ENCODE assay signal across 8 cellular contexts in genomic region chrX:136250191-136251041, GRCh38. TPM values are rescaled to one million over a fixed set of nuclear protein-coding genes. Genes with fewer than 3 reads are reported as not detected.
DNase-seq lines count a peak whose midpoint lies in the region; ATAC-seq and TF ChIP-seq lines count a peak whose summit lies in the region.

No MANE protein-coding gene starts in this region.

- H3K9me3 Mint-ChIP-seq in CD14-positive monocyte: peaks cover 0 to 4% (median 0%) of the 10 kb centered on the region in 7 donors
- no peaks in the 10 kb centered on the region for H3K9me3 Mint-ChIP-seq in activated CD8-positive, alpha-beta T cell treated with anti-CD3 and anti-CD28 coated beads for 36 hours
- H3K9me3 Mint-ChIP-seq in nephron: peaks cover 2% of the 10 kb centered on the region

- intact Hi-C loops in CD14-positive monocyte (cut with micrococcal nuclease): no loop called here
- intact Hi-C loops in activated CD8-positive, alpha-beta T cell treated with anti-CD3 and anti-CD28 coated beads for 36 hours (cut with micrococcal nuclease): no loop called here
- intact Hi-C loops in tibial artery (cut with DNase I; ENCODE audit: low total_unique reads): no loop called here

- no peak for TF ChIP-seq CTCF in CD14-positive monocyte (IDR thresholded peaks at IDR 0.05)
- TF ChIP-seq CTCF in GM20000 (IDR thresholded peaks at IDR 0.05; ENCODE audit: extremely low read depth, missing control alignments): no peak
- no peak for TF ChIP-seq CTCF in activated CD8-positive, alpha-beta T cell treated with anti-CD3 and anti-CD28 coated beads for 36 hours (IDR thresholded peaks at IDR 0.05)
- TF ChIP-seq CTCF in nephron (IDR thresholded peaks at IDR 0.05; ENCODE audit: unreplicated experiment in 3 of 3): no peak
- no peak for TF ChIP-seq CTCF in tibial artery (IDR thresholded peaks at IDR 0.05)

- H3K36me3 ChIP-seq in tibial artery: peaks cover 0 to 4% (median 0%) of the 10 kb centered on the region in 3 donors

- H3K4me3 Mint-ChIP-seq in CD14-positive monocyte (peak overlapping the region; percentile 79 to 84), nephron (peak overlapping the region; percentile 79 to 88 (median 85))
- H3K4me3 Mint-ChIP-seq in activated CD8-positive, alpha-beta T cell treated with anti-CD3 and anti-CD28 coated beads for 36 hours: peak overlapping the region; percentile 75

- ATAC-seq in HG03558 (IDR thresholded peaks at IDR 0.05; ENCODE audit: extremely low read depth, unreplicated experiment): peak; percentile 14
- ATAC-seq in activated CD8-positive, alpha-beta T cell treated with anti-CD3 and anti-CD28 coated beads for 36 hours: peak; percentile 38
- peak; percentile 19 for ATAC-seq in esophagus mucosa

- CTCF ChIA-PET in activated CD8-positive, alpha-beta T cell treated with anti-CD3 and anti-CD28 coated beads for 36 hours (lab: Charles Lee): interaction anchor here (1.0 to 1.3 kb wide), 2 partner anchors 8 to 222 kb away, joined by 3 read pairs; no protein-coding TSS in a partner anchor

- peak overlapping the region; percentile 89 to 94 for H3K27ac ChIP-seq in tibial artery

- DNase-seq in CD14-positive monocyte (ENCODE audit: low spot score) (no peak), GM20000 (ENCODE audit: low spot score) (peak; percentile 49), tibial artery (no peak), NCI-H146 treated with DMSO at 0.1 percent for 48 hours (lab: John Stamatoyannopoulos, UW; ENCODE audit: unreplicated experiment) (no peak)
- peak; percentile 54 for DNase-seq in activated CD8-positive, alpha-beta T cell treated with anti-CD3 and anti-CD28 coated beads for 36 hours

- no peaks in the 10 kb centered on the region for H3K9me3 ChIP-seq in tibial artery

- H3K4me1 ChIP-seq in tibial artery: peaks cover 0 to 43% (median 3%) of the 10 kb centered on the region in 4 donors

- no peaks in the 10 kb centered on the region for H3K27me3 ChIP-seq in tibial artery

- H3K27me3 Mint-ChIP-seq in CD14-positive monocyte (ENCODE audit: low read depth in 3 of 3) (peaks cover 0 to 4% (median 2%) of the 10 kb centered on the region in 3 donors), nephron (ENCODE audit: low read depth) (no peaks in the 10 kb centered on the region)
- no peaks in the 10 kb centered on the region for H3K27me3 Mint-ChIP-seq in activated CD8-positive, alpha-beta T cell treated with anti-CD3 and anti-CD28 coated beads for 36 hours

- H3K36me3 Mint-ChIP-seq in CD14-positive monocyte: no peaks in the 10 kb centered on the region
- H3K36me3 Mint-ChIP-seq in activated CD8-positive, alpha-beta T cell treated with anti-CD3 and anti-CD28 coated beads for 36 hours (ENCODE audit: low read depth): no peaks in the 10 kb centered on the region
- H3K36me3 Mint-ChIP-seq in nephron (ENCODE audit: low read depth): no peaks in the 10 kb centered on the region

- POLR2A ChIA-PET in activated CD8-positive, alpha-beta T cell treated with anti-CD3 and anti-CD28 coated beads for 36 hours (lab: Charles Lee): no interaction called here

- H3K27ac Mint-ChIP-seq in CD14-positive monocyte (peak overlapping the region in 2 of 7 donors; percentile 15 to 43), nephron (peak overlapping the region in 1 of 3 experiments; percentile 73)
- H3K27ac Mint-ChIP-seq in activated CD8-positive, alpha-beta T cell treated with anti-CD3 and anti-CD28 coated beads for 36 hours: peak overlapping the region; percentile 67

- peak overlapping the region; percentile 76 to 89 for H3K4me3 ChIP-seq in tibial artery

- H3K4me1 Mint-ChIP-seq in CD14-positive monocyte (peaks cover 10% of the 10 kb centered on the region), nephron (no peaks in the 10 kb centered on the region)
- peaks cover 12% of the 10 kb centered on the region for H3K4me1 Mint-ChIP-seq in activated CD8-positive, alpha-beta T cell treated with anti-CD3 and anti-CD28 coated beads for 36 hours (ENCODE audit: low read depth)

RNA-seq across cellular contexts. Expression of gene MAP7D3, which starts 0.8 kb away (rescaled TPM):
- 1 to 10 TPM; 1.8 to 3.4 TPM for polyA plus RNA-seq in CD14-positive monocyte
- 10 to 100 TPM; 13.4 to 14.2 TPM for total RNA-seq in activated CD8-positive, alpha-beta T cell treated with anti-CD3 and anti-CD28 coated beads for 36 hours
- 4.8 TPM for total RNA-seq in esophagus mucosa

RNA-seq across cellular contexts. Expression of gene ADGRG4, which starts 50.3 kb away (rescaled TPM):
- polyA plus RNA-seq in CD14-positive monocyte: not detected
- not detected for total RNA-seq in activated CD8-positive, alpha-beta T cell treated with anti-CD3 and anti-CD28 coated beads for 36 hours
- total RNA-seq in esophagus mucosa: not detected

Comparison
In these comparisons a context has a peak if more than half of its experiments do, and no peak if none do; other contexts are left out.
1. DNase-seq: peak in GM20000 (single experiment) and activated CD8-positive, alpha-beta T cell treated with anti-CD3 and anti-CD28 coated beads for 36 hours (single experiment); none in CD14-positive monocyte (single experiment), tibial artery (0 of 2) and NCI-H146 treated with DMSO at 0.1 percent for 48 hours (single experiment).
2. Peak in every context shown above with its lines, with median percentiles within 50 percentile points of each other: H3K4me3 Mint-ChIP-seq and ATAC-seq.